In genomic region chr20:35339007-35339406, GRCh38 we compare ENCODE assay signal across 16 cellular contexts. TPM values are rescaled to one million over a fixed set of nuclear protein-coding genes. Genes with fewer than 3 reads are reported as not detected.
A peak's percentile ranks its signal among the peaks of the same experiment; 100 is the strongest.
DNase-seq lines count a peak whose midpoint lies in the region; ATAC-seq and TF ChIP-seq lines count a peak whose summit lies in the region.
"Had no signal": no experiment of that assay in that cellular context is flagged by ENCODE, and none has a peak within 500 bp of the region (broad histone marks: within the 10 kb centered on the region; RNA-seq: fewer than 3 reads in every experiment).

No MANE protein-coding gene starts in this region.

- no TSS peak for BruUV-seq in MCF 10A (replicated peaks; lab: Mats Ljungman, UMichigan)

- H3K27ac ChIP-seq in AG04450 (ENCODE audit: low read depth, low read length) = peak overlapping the region; percentile 65
- H3K27ac ChIP-seq: testis had no signal

- no peak for ATAC-seq in left colon

- CTCF ChIA-PET in AG04450 (lab: Charles Lee) = no interaction called here
- CTCF ChIA-PET in MCF 10A (lab: Yijun Ruan, JAX) = no interaction called here

- DNase-seq in AG04450 (ENCODE audit: low read depth, low spot score) (peak; percentile 93), LHCN-M2 (ENCODE audit: low read depth) (peak; percentile 99), MCF 10A (ENCODE audit: unreplicated experiment) (peak; percentile 31), left kidney (ENCODE audit: low read depth, low spot score) (peak; percentile 24), NCI-H1694 (lab: John Stamatoyannopoulos, UW) (no peak), left colon (no peak), SKM-1 (lab: John Stamatoyannopoulos, UW; ENCODE audit: unreplicated experiment) (no peak), CD1c-positive myeloid dendritic cell (ENCODE audit: extremely low spot score) (no peak)
- DNase-seq: activated CD4-positive, alpha-beta T cell treated with anti-CD3 and anti-CD28 coated beads, Interleukin-2, amount 10 ng/mL, durations not matched to agents 24 days and 14 days; CD4-positive, alpha-beta memory T cell; effector CD8-positive, alpha-beta T cell; nucleus accumbens; stimulated activated CD4-positive, alpha-beta T cell treated with anti-CD3 and anti-CD28 coated beads, Interleukin-4, amount 100 ng/mL, for 24 hours; testis had no signal

- H3K27me3 Mint-ChIP-seq in MCF 10A (ENCODE audit: insufficient read depth, unreplicated experiment) = no peaks in the 10 kb centered on the region
- H3K27me3 Mint-ChIP-seq: activated CD4-positive, alpha-beta T cell treated with anti-CD3 and anti-CD28 coated beads, Interleukin-2, amount 10 ng/mL, durations not matched to agents 24 days and 14 days; activated naive CD4-positive, alpha-beta T cell treated with anti-CD3 and anti-CD28 coated beads, Interleukin-2, amount 50 U/mL, for 24 hours; CD4-positive, alpha-beta memory T cell; IgD-negative memory B cell had no signal

- H3K9me3 ChIP-seq in AG04450 (ENCODE audit: control insufficient read depth, insufficient read depth, low read length) = no peaks in the 10 kb centered on the region
- H3K9me3 ChIP-seq: testis had no signal

- no peaks in the 10 kb centered on the region for H3K9me3 Mint-ChIP-seq in MCF 10A (ENCODE audit: unreplicated experiment)
- H3K9me3 Mint-ChIP-seq: activated CD4-positive, alpha-beta T cell treated with anti-CD3 and anti-CD28 coated beads, Interleukin-2, amount 10 ng/mL, durations not matched to agents 24 days and 14 days; activated naive CD4-positive, alpha-beta T cell treated with anti-CD3 and anti-CD28 coated beads, Interleukin-2, amount 50 U/mL, for 24 hours; CD4-positive, alpha-beta memory T cell; IgD-negative memory B cell had no signal

- H3K4me3 Mint-ChIP-seq in MCF 10A (ENCODE audit: unreplicated experiment) = no peak overlapping the region
- H3K4me3 Mint-ChIP-seq: activated CD4-positive, alpha-beta T cell treated with anti-CD3 and anti-CD28 coated beads, Interleukin-2, amount 10 ng/mL, durations not matched to agents 24 days and 14 days; activated naive CD4-positive, alpha-beta T cell treated with anti-CD3 and anti-CD28 coated beads, Interleukin-2, amount 50 U/mL, for 24 hours; CD4-positive, alpha-beta memory T cell; IgD-negative memory B cell had no signal

- no peak overlapping the region for H3K4me3 ChIP-seq in AG04450 (ENCODE audit: low read depth, low read length)
- H3K4me3 ChIP-seq: testis had no signal

- peaks cover 28% of the 10 kb centered on the region for H3K4me1 Mint-ChIP-seq in MCF 10A (ENCODE audit: insufficient read depth, unreplicated experiment)
- H3K4me1 Mint-ChIP-seq: activated CD4-positive, alpha-beta T cell treated with anti-CD3 and anti-CD28 coated beads, Interleukin-2, amount 10 ng/mL, durations not matched to agents 24 days and 14 days; activated naive CD4-positive, alpha-beta T cell treated with anti-CD3 and anti-CD28 coated beads, Interleukin-2, amount 50 U/mL, for 24 hours; CD4-positive, alpha-beta memory T cell; IgD-negative memory B cell had no signal

- peaks cover 39% of the 10 kb centered on the region for H3K36me3 Mint-ChIP-seq in MCF 10A (ENCODE audit: insufficient read depth, unreplicated experiment)

- no peak for TF ChIP-seq CTCF in AG04450 (IDR thresholded peaks at IDR 0.05; ENCODE audit: low read depth, low read length)
- no peak for TF ChIP-seq CTCF in MCF 10A (IDR thresholded peaks at IDR 0.05; ENCODE audit: unreplicated experiment)

- POLR2A ChIA-PET in AG04450 (lab: Yijun Ruan, JAX) = interaction anchor here (0.6 to 1.0 kb wide), 3 partner anchors 32 to 49 kb away, joined by 3 to 8 read pairs (median 3); no protein-coding TSS in a partner anchor
- POLR2A ChIA-PET in MCF 10A (lab: Yijun Ruan, JAX) = interaction anchor here (1.0 to 1.9 kb wide), 2 partner anchors 10 to 32 kb away, joined by 3 to 11 read pairs; no protein-coding TSS in a partner anchor

- H3K27ac Mint-ChIP-seq in MCF 10A (ENCODE audit: low read depth, unreplicated experiment) = no peak overlapping the region
- H3K27ac Mint-ChIP-seq: activated CD4-positive, alpha-beta T cell treated with anti-CD3 and anti-CD28 coated beads, Interleukin-2, amount 10 ng/mL, durations not matched to agents 24 days and 14 days; activated naive CD4-positive, alpha-beta T cell treated with anti-CD3 and anti-CD28 coated beads, Interleukin-2, amount 50 U/mL, for 24 hours; CD4-positive, alpha-beta memory T cell; IgD-negative memory B cell had no signal

- H3K27me3 ChIP-seq in AG04450 (ENCODE audit: control insufficient read depth, insufficient read depth, low read length) = no peaks in the 10 kb centered on the region
- H3K27me3 ChIP-seq: testis had no signal

- intact Hi-C loops in MCF 10A (cut with micrococcal nuclease) (no loop called here), left colon (cut with DNase I, micrococcal nuclease) (no loop called here)

RNA-seq across cellular contexts. Expression of gene FAM83C, which starts 46.8 kb away (rescaled TPM):
- not detected in 2 replicates for polyA plus RNA-seq in AG04450 (2011; rRNA removed)
- polyA minus RNA-seq in AG04450 (2011; rRNA and poly(A)+ RNA removed) = not detected in 2 replicates
- total RNA-seq in LHCN-M2 (2014; rRNA removed) (not detected in 2 replicates), MCF 10A (2022) (not detected in 2 replicates), left colon (under 1 TPM in 1 of 2 donors, not detected in 1; 0.20 TPM)
- polyA plus RNA-seq in LHCN-M2 (2012) = 0.01 TPM
- total RNA-seq: activated CD4-positive, alpha-beta T cell treated with anti-CD3 and anti-CD28 coated beads, Interleukin-2, amount 10 ng/mL, durations not matched to agents 24 days and 14 days; CD4-positive, alpha-beta memory T cell had no signal
- polyA plus RNA-seq: CD4-positive, alpha-beta memory T cell; IgD-negative memory B cell had no signal

RNA-seq across cellular contexts. Expression of gene EIF6, which starts 54.4 kb away (rescaled TPM):
- polyA plus RNA-seq in AG04450 (2011; rRNA removed) = 133 and 157 TPM in 2 replicates
- polyA minus RNA-seq in AG04450 (2011; rRNA and poly(A)+ RNA removed) = 111 and 146 TPM in 2 replicates
- 265 and 277 TPM in 2 replicates for total RNA-seq in LHCN-M2 (2014; rRNA removed)
- polyA plus RNA-seq in LHCN-M2 (2012) = 351 TPM
- total RNA-seq in MCF 10A (2022) = 322 and 354 TPM in 2 replicates
- 100 to 1,000 TPM; 199 to 225 TPM for total RNA-seq in left colon

Comparison
In these comparisons a context has a peak if more than half of its experiments do, and no peak if none do; other contexts are left out.
1. DNase-seq: peak in AG04450 (single experiment), LHCN-M2 (single experiment), MCF 10A (single experiment) and left kidney (single experiment); none in NCI-H1694 (single experiment), left colon (0 of 2), SKM-1 (single experiment) and CD1c-positive myeloid dendritic cell (single experiment).